Comparison of ENCODE assay signal across 8 cellular contexts in the genomic region with DNA sequence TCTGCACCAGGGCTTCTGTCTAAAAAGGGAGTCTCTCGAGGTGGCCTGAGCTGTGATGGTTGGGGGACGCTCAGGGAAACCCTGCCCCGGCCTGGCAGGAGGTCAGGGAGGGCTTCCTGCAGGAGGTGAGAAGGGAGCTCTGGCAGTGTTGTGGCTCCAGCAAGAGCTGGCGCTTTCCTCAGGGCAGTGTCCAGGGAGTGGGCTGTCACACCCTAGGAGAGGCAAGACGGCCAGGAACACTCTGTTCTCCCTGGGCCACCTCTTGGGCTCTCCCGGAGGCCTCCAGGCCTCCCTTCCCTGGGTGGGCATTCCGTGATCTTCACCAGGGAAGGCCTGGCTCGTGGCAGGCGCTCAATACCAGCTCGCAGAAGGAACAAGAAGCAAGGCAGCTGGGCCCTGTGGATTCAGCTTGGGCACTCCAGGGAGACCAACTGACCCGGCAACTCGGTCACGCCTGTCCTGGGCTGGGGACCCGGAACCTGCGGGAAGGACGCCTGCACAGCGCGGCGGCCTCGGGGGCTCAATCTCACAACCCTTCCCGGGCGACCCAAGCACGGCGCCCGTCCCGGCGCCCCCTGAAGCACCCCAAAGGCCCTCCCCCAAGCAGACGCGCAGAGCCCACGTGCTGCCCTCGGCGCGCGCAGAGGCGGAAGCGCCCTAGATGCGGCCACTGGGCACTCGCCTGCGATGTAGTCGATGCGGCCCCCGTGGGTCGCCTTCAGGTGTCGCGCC. TPM values are rescaled to one million over a fixed set of nuclear protein-coding genes. Genes with fewer than 3 reads are reported as not detected.
DNase-seq lines count a peak whose midpoint lies in the region; ATAC-seq and TF ChIP-seq lines count a peak whose summit lies in the region.

No MANE protein-coding gene starts in this region.

- no peak overlapping the region for H2BK12ac ChIP-seq in mesenchymal stem cell (ENCODE audit: low read length in 2 of 2)

- ATAC-seq in GM18868 (IDR thresholded peaks at IDR 0.05; ENCODE audit: unreplicated experiment) (peak; percentile 52), HG03060 (IDR thresholded peaks at IDR 0.05; ENCODE audit: low read depth, unreplicated experiment) (peak; percentile 21)
- ATAC-seq in activated CD8-positive, alpha-beta T cell treated with anti-CD3 and anti-CD28 coated beads for 36 hours: peak; percentile 57
- ATAC-seq in effector memory CD8-positive, alpha-beta T cell (replicated peaks): peak; percentile 64

- TF ChIP-seq CTCF in activated CD8-positive, alpha-beta T cell treated with anti-CD3 and anti-CD28 coated beads for 36 hours (IDR thresholded peaks at IDR 0.05): no peak

- H3K79me1 ChIP-seq in mesenchymal stem cell (replicated peaks; ENCODE audit: low read length, poor library complexity, severe bottlenecking): peaks cover 17% of the 10 kb centered on the region

- H3K18ac ChIP-seq in mesenchymal stem cell (ENCODE audit: low read depth in 1 of 2, low read length in 2 of 2): peak overlapping the region; percentile 86 to 94

- peak overlapping the region; percentile 89 for H4K91ac ChIP-seq in mesenchymal stem cell (ENCODE audit: low read length)

- peak overlapping the region; percentile 67 to 96 for H3K4ac ChIP-seq in mesenchymal stem cell (ENCODE audit: low read depth in 1 of 2, low read length in 2 of 2)

- peaks cover 44% of the 10 kb centered on the region for H3K36me3 Mint-ChIP-seq in activated CD8-positive, alpha-beta T cell treated with anti-CD3 and anti-CD28 coated beads for 36 hours (ENCODE audit: low read depth)
- H3K36me3 Mint-ChIP-seq in effector memory CD8-positive, alpha-beta T cell (ENCODE audit: insufficient read depth): peaks cover 26% of the 10 kb centered on the region

- no peak overlapping the region for H2AFZ ChIP-seq in mesenchymal stem cell (ENCODE audit: low read depth, low read length)

- H3K4me2 ChIP-seq in mesenchymal stem cell (ENCODE audit: low read length, poor library complexity, severe bottlenecking): peak overlapping the region; percentile 80

- H2BK5ac ChIP-seq in mesenchymal stem cell (ENCODE audit: low read depth, low read length, poor library complexity, severe bottlenecking): no peak overlapping the region

- H3K27ac Mint-ChIP-seq in activated CD8-positive, alpha-beta T cell treated with anti-CD3 and anti-CD28 coated beads for 36 hours: peak overlapping the region; percentile 95
- H3K27ac Mint-ChIP-seq in effector memory CD8-positive, alpha-beta T cell: peak overlapping the region; percentile 90 to 91

- H2BK15ac ChIP-seq in mesenchymal stem cell (ENCODE audit: low read depth, poor library complexity, severe bottlenecking): peak overlapping the region; percentile 31

- WGBS in mesenchymal stem cell: 3% methylated on average over 45 of the region's 45 CpGs

- POLR2A ChIA-PET in activated CD8-positive, alpha-beta T cell treated with anti-CD3 and anti-CD28 coated beads for 36 hours (lab: Charles Lee): interaction anchor here (0.6 to 7.3 kb wide), 15 partner anchors 7 to 361 kb away, joined by 3 to 81 read pairs (median 4); a partner anchor contains a TSS

- peak overlapping the region; percentile 79 to 84 for H3K4me3 ChIP-seq in mesenchymal stem cell (ENCODE audit: insufficient read depth in 1 of 2, low read depth in 1 of 2, low read length in 2 of 2)

- peaks cover 14% of the 10 kb centered on the region for H3K4me1 Mint-ChIP-seq in activated CD8-positive, alpha-beta T cell treated with anti-CD3 and anti-CD28 coated beads for 36 hours (ENCODE audit: low read depth)
- H3K4me1 Mint-ChIP-seq in effector memory CD8-positive, alpha-beta T cell (ENCODE audit: low read depth in 2 of 2): peaks cover 3 to 24% of the 10 kb centered on the region in 2 donors

- CTCF ChIA-PET in activated CD8-positive, alpha-beta T cell treated with anti-CD3 and anti-CD28 coated beads for 36 hours (lab: Charles Lee): interaction anchor here (0.9 to 6.1 kb wide), 6 partner anchors 11 to 405 kb away, joined by 3 to 66 read pairs (median 10); a partner anchor contains a TSS

- H2AK5ac ChIP-seq in mesenchymal stem cell (ENCODE audit: low read length, severe bottlenecking): no peak overlapping the region

- no peaks in the 10 kb centered on the region for H3K9me3 Mint-ChIP-seq in activated CD8-positive, alpha-beta T cell treated with anti-CD3 and anti-CD28 coated beads for 36 hours
- H3K9me3 Mint-ChIP-seq in effector memory CD8-positive, alpha-beta T cell: no peaks in the 10 kb centered on the region

- no peaks in the 10 kb centered on the region for H3K27me3 Mint-ChIP-seq in activated CD8-positive, alpha-beta T cell treated with anti-CD3 and anti-CD28 coated beads for 36 hours
- H3K27me3 Mint-ChIP-seq in effector memory CD8-positive, alpha-beta T cell: no peaks in the 10 kb centered on the region

- H3K9ac ChIP-seq in mesenchymal stem cell (ENCODE audit: low read length): peak overlapping the region; percentile 92

- H2BK120ac ChIP-seq in mesenchymal stem cell (ENCODE audit: low read depth, low read length): peak overlapping the region; percentile 27

- H3K27me3 ChIP-seq in mesenchymal stem cell (ENCODE audit: control insufficient read depth in 1 of 2, insufficient read depth in 1 of 2, low read length in 2 of 2): no peaks in the 10 kb centered on the region

- no peaks in the 10 kb centered on the region for H3K9me3 ChIP-seq in mesenchymal stem cell (ENCODE audit: control insufficient read depth, low read length)

- peaks cover 33% of the 10 kb centered on the region for H3K4me1 ChIP-seq in mesenchymal stem cell (ENCODE audit: control insufficient read depth, insufficient read depth, low read depth, low read length)

- H4K8ac ChIP-seq in mesenchymal stem cell (ENCODE audit: low read length): peak overlapping the region; percentile 96

- peak overlapping the region; percentile 91 for H3K4me3 Mint-ChIP-seq in activated CD8-positive, alpha-beta T cell treated with anti-CD3 and anti-CD28 coated beads for 36 hours
- H3K4me3 Mint-ChIP-seq in effector memory CD8-positive, alpha-beta T cell: peak overlapping the region; percentile 96 to 97

- H3K27ac ChIP-seq in mesenchymal stem cell (ENCODE audit: low read length, poor library complexity, severe bottlenecking): peak overlapping the region; percentile 51

- intact Hi-C loops in activated CD8-positive, alpha-beta T cell treated with anti-CD3 and anti-CD28 coated beads for 36 hours (cut with micrococcal nuclease): no loop called here

- no peak overlapping the region for H3K23ac ChIP-seq in mesenchymal stem cell (ENCODE audit: low read length in 2 of 2)

- H3K14ac ChIP-seq in mesenchymal stem cell (ENCODE audit: low read length in 2 of 2): peak overlapping the region in 1 of 2 experiments; percentile 80

- peak; percentile 43 to 60 for DNase-seq in AML-193 (lab: John Stamatoyannopoulos, UW)
- DNase-seq in NCI-H2227 treated with DMSO at 0.1 percent for 48 hours (lab: John Stamatoyannopoulos, UW): peak; percentile 51
- DNase-seq in activated CD8-positive, alpha-beta T cell treated with anti-CD3 and anti-CD28 coated beads for 36 hours: peak; percentile 77
- DNase-seq in effector memory CD8-positive, alpha-beta T cell: peak in 2 of 3 experiments; percentile 57 to 59
- DNase-seq in mesenchymal stem cell: peak; percentile 80
- peak; percentile 42 to 53 for DNase-seq in stimulated activated CD8-positive, alpha-beta memory T cell treated with anti-CD3 and anti-CD28 coated beads, Interleukin-4, amount 100 ng/mL, for 4 hours (ENCODE audit: low read depth in 2 of 2, low spot score in 1 of 2)

- H3K36me3 ChIP-seq in mesenchymal stem cell (ENCODE audit: control insufficient read depth in 1 of 2, insufficient read depth in 2 of 2, low read depth in 1 of 2, low read length in 2 of 2): peaks cover 30 to 43% of the 10 kb centered on the region in 2 experiments

RNA-seq across cellular contexts. Expression of a gene that starts 0.7 kb away (rescaled TPM):
- 100 to 1,000 TPM; 236 to 240 TPM for total RNA-seq in activated CD8-positive, alpha-beta T cell treated with anti-CD3 and anti-CD28 coated beads for 36 hours
- polyA plus RNA-seq in mesenchymal stem cell (2013, experiment 1 of 2): 157 TPM
- 164 TPM for polyA plus RNA-seq in mesenchymal stem cell (2013, experiment 2 of 2)

RNA-seq across cellular contexts. Expression of a gene that starts 7.4 kb away (rescaled TPM):
- total RNA-seq in activated CD8-positive, alpha-beta T cell treated with anti-CD3 and anti-CD28 coated beads for 36 hours: 100 to 1,000 TPM; 180 to 182 TPM
- 3.1 TPM for polyA plus RNA-seq in mesenchymal stem cell (2013, experiment 1 of 2)
- 3.0 TPM for polyA plus RNA-seq in mesenchymal stem cell (2013, experiment 2 of 2)

RNA-seq across cellular contexts. Expression of a gene that starts 26.0 kb away (rescaled TPM):
- total RNA-seq in activated CD8-positive, alpha-beta T cell treated with anti-CD3 and anti-CD28 coated beads for 36 hours: 10 to 100 TPM; 87.7 to 91.8 TPM
- 112 TPM for polyA plus RNA-seq in mesenchymal stem cell (2013, experiment 1 of 2)
- polyA plus RNA-seq in mesenchymal stem cell (2013, experiment 2 of 2): 108 TPM

RNA-seq across cellular contexts. Expression of a gene that starts 45.7 kb away (rescaled TPM):
- 10 to 100 TPM; 24.5 to 25.4 TPM for total RNA-seq in activated CD8-positive, alpha-beta T cell treated with anti-CD3 and anti-CD28 coated beads for 36 hours
- 34.8 TPM for polyA plus RNA-seq in mesenchymal stem cell (2013, experiment 1 of 2)
- 32.9 TPM for polyA plus RNA-seq in mesenchymal stem cell (2013, experiment 2 of 2)

RNA-seq across cellular contexts. Expression of a gene that starts 45.9 kb away (rescaled TPM):
- 10 to 100 TPM; 56.4 to 61.9 TPM for total RNA-seq in activated CD8-positive, alpha-beta T cell treated with anti-CD3 and anti-CD28 coated beads for 36 hours
- polyA plus RNA-seq in mesenchymal stem cell (2013, experiment 1 of 2): 111 TPM
- polyA plus RNA-seq in mesenchymal stem cell (2013, experiment 2 of 2): 108 TPM

Comparison
In these comparisons a context has a peak if more than half of its experiments do, and no peak if none do; other contexts are left out.
1. Peak in every context shown above with its lines: DNase-seq, ATAC-seq, H3K4me3 ChIP-seq and H3K27ac ChIP-seq.